In genomic region chr1:65449214-65449823, GRCh38 we compare ENCODE assay signal across 1 cellular context.
TF ChIP-seq lines count a peak whose summit lies in the region.

No MANE protein-coding gene starts in this region.

TF ChIP-seq in H1, 55 proteins besides CTCF, POLR2A, EP300 and RAD21:
- TF ChIP-seq KDM4A (IDR thresholded peaks at IDR 0.05; ENCODE audit: low read depth, low read length, severe bottlenecking) (no peak), JUN (IDR thresholded peaks at IDR 0.05; ENCODE audit: low read depth, low read length) (no peak), SIRT6 (IDR thresholded peaks at IDR 0.05; ENCODE audit: low read length) (no peak), SIX5 (IDR thresholded peaks at IDR 0.05; ENCODE audit: low read depth, low read length) (no peak), CBX8 (IDR thresholded peaks at IDR 0.05; ENCODE audit: borderline replicate concordance, low read depth, low read length) (no peak), EGR1 (IDR thresholded peaks at IDR 0.05; ENCODE audit: borderline replicate concordance, low read depth, low read length) (no peak)
- TF ChIP-seq, protein P1, sequence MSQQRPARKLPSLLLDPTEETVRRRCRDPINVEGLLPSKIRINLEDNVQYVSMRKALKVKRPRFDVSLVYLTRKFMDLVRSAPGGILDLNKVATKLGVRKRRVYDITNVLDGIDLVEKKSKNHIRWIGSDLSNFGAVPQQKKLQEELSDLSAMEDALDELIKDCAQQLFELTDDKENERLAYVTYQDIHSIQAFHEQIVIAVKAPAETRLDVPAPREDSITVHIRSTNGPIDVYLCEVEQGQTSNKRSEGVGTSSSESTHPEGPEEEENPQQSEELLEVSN (IDR thresholded peaks at IDR 0.05), result no peak
- TF ChIP-seq, protein P2, sequence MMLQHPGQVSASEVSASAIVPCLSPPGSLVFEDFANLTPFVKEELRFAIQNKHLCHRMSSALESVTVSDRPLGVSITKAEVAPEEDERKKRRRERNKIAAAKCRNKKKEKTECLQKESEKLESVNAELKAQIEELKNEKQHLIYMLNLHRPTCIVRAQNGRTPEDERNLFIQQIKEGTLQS (IDR thresholded peaks at IDR 0.05; ENCODE audit: insufficient read depth, low read depth, low read length), result no peak
